Comparison of ENCODE assay signal across 1 cellular context in genomic region chr9:33934188-33934878, GRCh38.
A peak's percentile ranks its signal among the peaks of the same experiment; 100 is the strongest.
TF ChIP-seq lines count a peak whose summit lies in the region.

No MANE protein-coding gene starts in this region.

TF ChIP-seq in HepG2, 621 proteins besides CTCF, POLR2A, EP300 and RAD21 (continued from another document and continues in another):
- TF ChIP-seq ETS1 (CRISPR knock-in tag; IDR thresholded peaks at IDR 0.05), result no peak
- peak; percentile 17; the same call in 1 of the 2 replicates for TF ChIP-seq RXRA (CRISPR knock-in tag; IDR thresholded peaks at IDR 0.05)
- TF ChIP-seq TEF (CRISPR knock-in tag; IDR thresholded peaks at IDR 0.05), result no peak
- peak; percentile 42; the same call in 1 of the 2 replicates for TF ChIP-seq SNAPC5 (CRISPR knock-in tag; IDR thresholded peaks at IDR 0.05; ENCODE audit: borderline replicate concordance)
- TF ChIP-seq ZNF691 (CRISPR knock-in tag; IDR thresholded peaks at IDR 0.05; ENCODE audit: borderline replicate concordance, low read depth), result no peak
- no peak for TF ChIP-seq PRDM4 (CRISPR knock-in tag; IDR thresholded peaks at IDR 0.05; ENCODE audit: borderline replicate concordance)
- TF ChIP-seq FOXO4 (CRISPR knock-in tag; conservative IDR thresholded peaks at IDR 0.05), result no peak
- TF ChIP-seq HOXA9 (CRISPR knock-in tag; IDR thresholded peaks at IDR 0.05; ENCODE audit: borderline replicate concordance), result no peak
- 0 out of 2 replicates have a peak, but pooled peaks have one; percentile 25 for TF ChIP-seq SAP130 (CRISPR knock-in tag; IDR thresholded peaks at IDR 0.05; ENCODE audit: low read depth)
- no peak for TF ChIP-seq ATF5 (CRISPR knock-in tag; IDR thresholded peaks at IDR 0.05; ENCODE audit: low read depth)
- no peak for TF ChIP-seq GMEB2 (CRISPR knock-in tag; IDR thresholded peaks at IDR 0.05; ENCODE audit: low read depth)
- TF ChIP-seq ZBTB8A (CRISPR knock-in tag; IDR thresholded peaks at IDR 0.05; ENCODE audit: borderline replicate concordance, low read depth), result no peak
- no peak for TF ChIP-seq THAP11 (CRISPR knock-in tag; IDR thresholded peaks at IDR 0.05)
- no peak for TF ChIP-seq SKIL (CRISPR knock-in tag; IDR thresholded peaks at IDR 0.05; ENCODE audit: borderline replicate concordance)
- no peak for TF ChIP-seq ZNF572 (CRISPR knock-in tag; IDR thresholded peaks at IDR 0.05)
- TF ChIP-seq FOXP1 (IDR thresholded peaks at IDR 0.05), result no peak
- TF ChIP-seq FOXP1 (CRISPR knock-in tag; IDR thresholded peaks at IDR 0.05), result peak; percentile 49; the same call in 1 of the 2 replicates
- no peak for TF ChIP-seq HMGXB4 (CRISPR knock-in tag; IDR thresholded peaks at IDR 0.05; ENCODE audit: borderline replicate concordance in 1 of 2, low read depth in 1 of 2)
- no peak for TF ChIP-seq ZNF343 (CRISPR knock-in tag; IDR thresholded peaks at IDR 0.05)
- no peak for TF ChIP-seq SP4 (CRISPR knock-in tag; IDR thresholded peaks at IDR 0.05)
- TF ChIP-seq NFRKB (IDR thresholded peaks at IDR 0.05), result no peak
- no peak for TF ChIP-seq MBNL3 (CRISPR knock-in tag; conservative IDR thresholded peaks at IDR 0.05)
- no peak for TF ChIP-seq BHLHE40 (IDR thresholded peaks at IDR 0.05; ENCODE audit: low read length)
- TF ChIP-seq SALL1 (CRISPR knock-in tag; IDR thresholded peaks at IDR 0.05), result peak; percentile 17; the same call in 1 of the 2 replicates
- no peak for TF ChIP-seq RFX3 (CRISPR knock-in tag; IDR thresholded peaks at IDR 0.05)
- no peak for TF ChIP-seq NR3C1 (CRISPR knock-in tag; IDR thresholded peaks at IDR 0.05)
- no peak for TF ChIP-seq DBP (CRISPR knock-in tag; IDR thresholded peaks at IDR 0.05; ENCODE audit: not compliant biosample characterization)
- TF ChIP-seq HMG20A (CRISPR knock-in tag; IDR thresholded peaks at IDR 0.05; ENCODE audit: borderline replicate concordance), result peak; percentile 55; the same call in 1 of the 2 replicates
- TF ChIP-seq MIER2 (CRISPR knock-in tag; IDR thresholded peaks at IDR 0.05), result no peak
- TF ChIP-seq AHR (CRISPR knock-in tag; IDR thresholded peaks at IDR 0.05), result no peak
- TF ChIP-seq ZNF441 (CRISPR knock-in tag; IDR thresholded peaks at IDR 0.05; ENCODE audit: borderline replicate concordance), result no peak
- no peak for TF ChIP-seq RNF2 (conservative IDR thresholded peaks at IDR 0.05; ENCODE audit: low read depth)
- TF ChIP-seq HNF1A (IDR thresholded peaks at IDR 0.05; ENCODE audit: low read depth), result no peak
- TF ChIP-seq HNF1A (CRISPR knock-in tag; IDR thresholded peaks at IDR 0.05; ENCODE audit: borderline replicate concordance), result peak; percentile 40; the same call in 1 of the 2 replicates
- no peak for TF ChIP-seq CSRNP1 (CRISPR knock-in tag; IDR thresholded peaks at IDR 0.05)
- no peak for TF ChIP-seq CENPBD1 (CRISPR knock-in tag; IDR thresholded peaks at IDR 0.05; ENCODE audit: borderline replicate concordance, low read depth)
- TF ChIP-seq ZSCAN29 (CRISPR knock-in tag; conservative IDR thresholded peaks at IDR 0.05), result no peak
- TF ChIP-seq PHF8 (CRISPR knock-in tag; IDR thresholded peaks at IDR 0.05), result no peak
- TF ChIP-seq ZNF224 (CRISPR knock-in tag; IDR thresholded peaks at IDR 0.05), result no peak
- TF ChIP-seq ZNF496 (CRISPR knock-in tag; IDR thresholded peaks at IDR 0.05; ENCODE audit: insufficient replicate concordance), result no peak
- no peak for TF ChIP-seq SMARCC2 (IDR thresholded peaks at IDR 0.05)
